Comparison of ENCODE assay signal across 12 cellular contexts in genomic region chr4:147899512-147899911, GRCh38.
"Had no signal": no experiment of that assay in that cellular context is flagged by ENCODE, and none has a peak within 500 bp of the region (broad histone marks: within the 10 kb centered on the region; RNA-seq: fewer than 3 reads in every experiment).

No MANE protein-coding gene starts in this region.

- DNase-seq: activated CD4-positive, alpha-beta T cell treated with anti-CD3 and anti-CD28 coated beads, Interleukin-2, amount 10 ng/mL, durations not matched to agents 7 days and 5 days; activated CD8-positive, alpha-beta memory T cell treated with anti-CD3 and anti-CD28 coated beads for 24 hours; activated naive CD4-positive, alpha-beta T cell; esophagus squamous epithelium; left lung; mammary epithelial cell; naive B cell; stimulated activated CD4-positive, alpha-beta T cell treated with anti-CD3 and anti-CD28 coated beads, Interleukin-4, amount 100 ng/mL, for 24 hours; stimulated activated naive CD4-positive, alpha-beta T cell; substantia nigra; upper lobe of right lung had no signal

- H3K4me1 ChIP-seq: left lung, upper lobe of right lung had no signal

- H3K36me3 ChIP-seq: upper lobe of right lung had no signal

- H3K27ac ChIP-seq: coronary artery, esophagus squamous epithelium, left lung, upper lobe of right lung had no signal

- H3K4me3 ChIP-seq: coronary artery, esophagus squamous epithelium, left lung, upper lobe of right lung had no signal

- H3K27me3 ChIP-seq: esophagus squamous epithelium, left lung, upper lobe of right lung had no signal
